ENCODE assay signal across 15 cellular contexts in the genomic region with DNA sequence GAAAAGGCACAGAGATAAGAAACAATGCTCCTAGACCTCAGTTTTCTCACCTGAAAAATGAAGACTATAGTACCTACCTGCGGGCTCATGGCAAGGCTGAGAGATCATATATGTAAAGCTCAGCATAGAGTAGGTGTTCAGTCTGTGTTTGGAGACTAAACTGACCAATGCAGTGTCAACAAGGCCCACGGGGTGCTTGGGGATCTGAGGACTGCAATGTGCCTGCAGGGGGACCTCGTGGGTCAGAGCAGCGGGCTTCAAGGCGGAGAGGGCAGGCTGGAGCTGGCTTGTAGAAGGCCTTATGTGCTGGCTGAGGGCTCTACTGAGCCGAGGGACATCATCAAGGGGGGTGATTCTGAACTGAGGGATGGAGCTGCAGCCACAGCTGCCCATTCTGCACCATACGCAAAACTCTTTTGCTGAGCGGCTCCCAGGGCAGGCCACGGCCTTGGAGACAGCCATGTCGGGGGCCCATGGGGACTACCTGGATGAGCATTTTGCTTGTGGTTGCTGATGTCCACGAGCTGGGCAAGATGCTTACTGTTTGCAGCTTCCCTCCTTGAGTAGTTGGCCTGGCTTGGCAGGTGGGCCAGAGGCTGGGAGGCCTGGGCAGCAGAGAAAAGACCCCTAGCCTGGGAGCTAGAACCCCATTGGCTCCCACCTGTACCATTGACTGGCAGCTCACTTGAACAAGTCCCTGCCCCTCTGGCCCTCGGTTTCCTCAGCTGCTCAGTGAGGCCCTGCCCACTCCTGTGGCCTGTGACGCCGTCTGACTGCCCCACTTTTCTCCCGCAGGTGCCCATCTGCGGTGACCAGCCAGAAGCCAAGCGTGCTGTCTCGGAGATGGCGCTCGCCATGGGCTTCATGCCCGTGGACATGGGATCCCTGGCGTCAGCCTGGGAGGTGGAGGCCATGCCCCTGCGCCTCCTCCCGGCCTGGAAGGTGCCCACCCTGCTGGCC. TPM values are rescaled to one million over a fixed set of nuclear protein-coding genes. Genes with fewer than 3 reads are reported as not detected.
DNase-seq lines count a peak whose midpoint lies in the region; ATAC-seq and TF ChIP-seq lines count a peak whose summit lies in the region.
"Had no signal": no experiment of that assay in that cellular context is flagged by ENCODE, and none has a peak within 500 bp of the region (broad histone marks: within the 10 kb centered on the region; RNA-seq: fewer than 3 reads in every experiment).

No MANE protein-coding gene starts in this region.

- H3K27ac ChIP-seq in lower lobe of right lung (no peak overlapping the region), aorta (ENCODE audit: low read depth in 1 of 2, low read length in 2 of 2) (no peak overlapping the region), vagina (no peak overlapping the region)
- H3K27ac ChIP-seq: BLaER1 treated with 17β-estradiol and CSF1 and Interleukin-3, amounts not matched to agents 10 nM and 100 nM had no signal

- TF ChIP-seq CTCF in lower lobe of right lung (IDR thresholded peaks at IDR 0.05) (no peak), vagina (IDR thresholded peaks at IDR 0.05) (no peak)

- TF ChIP-seq POLR2A in vagina (IDR thresholded peaks at IDR 0.05), result no peak

- no peak overlapping the region for H3K4me3 Mint-ChIP-seq in central memory CD8-positive, alpha-beta T cell
- no peak overlapping the region for H3K4me3 Mint-ChIP-seq in activated T-cell treated with anti-CD3 and anti-CD28 coated beads, Interleukin-2, amount 50 U/mL, for 24 hours

- ATAC-seq in Right ventricle myocardium superior (ENCODE audit: poor library complexity) (no peak), lower lobe of right lung (no peak), aorta (ENCODE audit: low FRiP score) (no peak), GM21528 (IDR thresholded peaks at IDR 0.05; ENCODE audit: low FRiP score, unreplicated experiment) (no peak)
- no peak for ATAC-seq in central memory CD8-positive, alpha-beta T cell (replicated peaks; ENCODE audit: extremely low read depth, poor library complexity, severe bottlenecking)
- ATAC-seq: HCT116 had no signal

- H3K4me3 ChIP-seq in lower lobe of right lung (no peak overlapping the region), aorta (ENCODE audit: low read length in 2 of 2) (no peak overlapping the region), vagina (no peak overlapping the region)
- H3K4me3 ChIP-seq: BLaER1 treated with 17β-estradiol and CSF1 and Interleukin-3, amounts not matched to agents 10 nM and 100 nM had no signal

- intact Hi-C loops in cardiac septum (cut with DNase I) (no loop called here), Right ventricle myocardium superior (cut with DNase I) (no loop called here), lower lobe of right lung (cut with DNase I) (no loop called here), aorta (cut with DNase I) (no loop called here), vagina (cut with DNase I) (no loop called here)

- no peaks in the 10 kb centered on the region for H3K9me3 Mint-ChIP-seq in central memory CD8-positive, alpha-beta T cell
- no peaks in the 10 kb centered on the region for H3K9me3 Mint-ChIP-seq in activated T-cell treated with anti-CD3 and anti-CD28 coated beads, Interleukin-2, amount 50 U/mL, for 24 hours

- DNase-seq in cardiac septum (ENCODE audit: low spot score), result peak; percentile 74
- no peak for DNase-seq in Right ventricle myocardium superior
- DNase-seq in central memory CD8-positive, alpha-beta T cell (ENCODE audit: low spot score in 2 of 2), result no peak
- DNase-seq in lower lobe of right lung, result peak; percentile 33
- DNase-seq in aorta, result peak; percentile 38 to 55
- DNase-seq in vagina (ENCODE audit: extremely low spot score in 2 of 2), result no peak
- DNase-seq in activated T-cell treated with anti-CD3 and anti-CD28 coated beads, Interleukin-2, amount 50 U/mL, for 24 hours, result no peak
- DNase-seq: 8988T, DMS153, NCI-H1092, NCI-H1930, NCI-H2171 treated with DMSO at 0.1 percent for 48 hours had no signal

- 92 to 95% methylated on average over 24 of the region's 24 CpGs for WGBS in aorta, 2 donors

- H3K36me3 ChIP-seq in lower lobe of right lung (no peaks in the 10 kb centered on the region), aorta (ENCODE audit: control insufficient read depth in 1 of 2, insufficient read depth in 2 of 2, low read length in 1 of 2) (no peaks in the 10 kb centered on the region), vagina (no peaks in the 10 kb centered on the region)

- peak overlapping the region; percentile 41 for H3K27ac Mint-ChIP-seq in central memory CD8-positive, alpha-beta T cell (ENCODE audit: low read depth)
- no peak overlapping the region for H3K27ac Mint-ChIP-seq in activated T-cell treated with anti-CD3 and anti-CD28 coated beads, Interleukin-2, amount 50 U/mL, for 24 hours

- no peaks in the 10 kb centered on the region for H3K36me3 Mint-ChIP-seq in central memory CD8-positive, alpha-beta T cell (ENCODE audit: insufficient read depth)
- no peaks in the 10 kb centered on the region for H3K36me3 Mint-ChIP-seq in activated T-cell treated with anti-CD3 and anti-CD28 coated beads, Interleukin-2, amount 50 U/mL, for 24 hours (ENCODE audit: low read depth)

- no peaks in the 10 kb centered on the region for H3K9me3 ChIP-seq in lower lobe of right lung
- no peaks in the 10 kb centered on the region for H3K9me3 ChIP-seq in aorta (ENCODE audit: control insufficient read depth, low read length)
- H3K9me3 ChIP-seq in vagina, result no peaks in the 10 kb centered on the region

- no peaks in the 10 kb centered on the region for H3K27me3 ChIP-seq in lower lobe of right lung (ENCODE audit: low read depth)
- no peaks in the 10 kb centered on the region for H3K27me3 ChIP-seq in aorta (ENCODE audit: control insufficient read depth in 1 of 2, insufficient read depth in 2 of 2, low read length in 1 of 2)
- no peaks in the 10 kb centered on the region for H3K27me3 ChIP-seq in vagina
- H3K27me3 ChIP-seq: BLaER1 treated with 17β-estradiol and CSF1 and Interleukin-3, amounts not matched to agents 10 nM and 100 nM had no signal

- H3K27me3 Mint-ChIP-seq in central memory CD8-positive, alpha-beta T cell, result peaks cover 40% of the 10 kb centered on the region
- peaks cover 5% of the 10 kb centered on the region for H3K27me3 Mint-ChIP-seq in activated T-cell treated with anti-CD3 and anti-CD28 coated beads, Interleukin-2, amount 50 U/mL, for 24 hours

- H3K4me1 ChIP-seq in lower lobe of right lung, result no peaks in the 10 kb centered on the region
- no peaks in the 10 kb centered on the region for H3K4me1 ChIP-seq in aorta (ENCODE audit: control insufficient read depth in 1 of 2, insufficient read depth in 2 of 2, low read length in 2 of 2)
- H3K4me1 ChIP-seq in vagina, result peaks cover 3% of the 10 kb centered on the region

- no peaks in the 10 kb centered on the region for H3K4me1 Mint-ChIP-seq in central memory CD8-positive, alpha-beta T cell
- H3K4me1 Mint-ChIP-seq in activated T-cell treated with anti-CD3 and anti-CD28 coated beads, Interleukin-2, amount 50 U/mL, for 24 hours (ENCODE audit: low read depth), result no peaks in the 10 kb centered on the region

RNA-seq across cellular contexts. Expression of gene STEAP3, which starts 23.5 kb away (rescaled TPM):
- 10.7 TPM for total RNA-seq in cardiac septum
- total RNA-seq in Right ventricle myocardium superior, result 10.8 TPM
- 18.3 TPM for total RNA-seq in lower lobe of right lung
- 10 to 100 TPM in 1 of 2 donors, 1 to 10 TPM in 1; 8.0 to 20.3 TPM for total RNA-seq in aorta
- 1 to 10 TPM; 1.9 to 4.6 TPM for polyA plus RNA-seq in aorta
- total RNA-seq in vagina, result 22.1 TPM

Comparison
In these comparisons a context has a peak if more than half of its experiments do, and no peak if none do; other contexts are left out.
1. DNase-seq: peak in cardiac septum (single experiment), lower lobe of right lung (single experiment) and aorta (2 of 2); none in Right ventricle myocardium superior (single experiment), central memory CD8-positive, alpha-beta T cell (0 of 2), vagina (0 of 2) and activated T-cell treated with anti-CD3 and anti-CD28 coated beads, Interleukin-2, amount 50 U/mL, for 24 hours (single experiment).